ENCODE assay signal across 8 cellular contexts in genomic region chr20:1895674-1896496, GRCh38. TPM values are rescaled to one million over a fixed set of nuclear protein-coding genes. Genes with fewer than 3 reads are reported as not detected.
DNase-seq lines count a peak whose midpoint lies in the region; ATAC-seq lines count a peak whose summit lies in the region.

No MANE protein-coding gene starts in this region.

- H3K27me3 ChIP-seq in HUES48 (ENCODE audit: control insufficient read depth, insufficient read depth, low read length) (peaks cover 42% of the 10 kb centered on the region), adipocyte (replicated peaks; ENCODE audit: control insufficient read depth, insufficient read depth, low read length) (no peaks in the 10 kb centered on the region), skeletal muscle tissue (ENCODE audit: control insufficient read depth in 3 of 3, insufficient read depth in 3 of 3, low read length in 3 of 3) (no peaks in the 10 kb centered on the region)

- peaks cover 12% of the 10 kb centered on the region for H3K4me1 ChIP-seq in HUES48 (ENCODE audit: control insufficient read depth, insufficient read depth, low read length)
- H3K4me1 ChIP-seq in adipocyte (ENCODE audit: control insufficient read depth, insufficient read depth, low read length), result peaks cover 49% of the 10 kb centered on the region
- peaks cover 24 to 42% (median 28%) of the 10 kb centered on the region in 3 donors for H3K4me1 ChIP-seq in skeletal muscle tissue (ENCODE audit: control insufficient read depth in 3 of 3, insufficient read depth in 3 of 3, low read length in 3 of 3)

- no peak overlapping the region for H3K27ac ChIP-seq in HUES48 (ENCODE audit: low read depth, low read length)
- peak overlapping the region; percentile 70 for H3K27ac ChIP-seq in skeletal muscle tissue (ENCODE audit: low read depth, low read length)

- intact Hi-C loops in posterior vena cava (cut with DNase I), result loop anchor here in 1 of 2 donors (10.0 kb wide), 1 partner anchor 91 kb away; no protein-coding TSS in a partner anchor

- no peak for ATAC-seq in HG03025 (IDR thresholded peaks at IDR 0.05; ENCODE audit: low FRiP score, unreplicated experiment)
- no peak for ATAC-seq in HG02852 (IDR thresholded peaks at IDR 0.05; ENCODE audit: unreplicated experiment)

- H3K4me3 ChIP-seq in HUES48 (ENCODE audit: low read depth, low read length) (peak overlapping the region; percentile 74), adipocyte (ENCODE audit: low read length) (peak overlapping the region; percentile 89), iPS-11a (ENCODE audit: low read depth, low read length) (peak overlapping the region; percentile 52), skeletal muscle tissue (ENCODE audit: low read length in 3 of 3) (peak overlapping the region; percentile 68 to 81 (median 69))

- H3K9ac ChIP-seq in HUES48 (ENCODE audit: low read depth, low read length) (0 out of 2 replicates have a peak overlapping the region, but pooled peaks have one; percentile 27), adipocyte (ENCODE audit: low read length) (peak overlapping the region; percentile 89), skeletal muscle tissue (ENCODE audit: low read depth in 1 of 3, low read length in 3 of 3) (peak overlapping the region; percentile 70 to 77 (median 77))

- DNase-seq in adipocyte (ENCODE audit: low read depth) (peak; percentile 24), posterior vena cava (ENCODE audit: low spot score) (no peak), NCI-H446 (lab: John Stamatoyannopoulos, UW) (no peak)

- H3K36me3 ChIP-seq in HUES48 (ENCODE audit: control insufficient read depth, insufficient read depth, low read length) (no peaks in the 10 kb centered on the region), adipocyte (ENCODE audit: control insufficient read depth, insufficient read depth, low read length, severe bottlenecking) (no peaks in the 10 kb centered on the region), skeletal muscle tissue (ENCODE audit: control insufficient read depth in 3 of 3, insufficient read depth in 3 of 3, low read length in 3 of 3) (peaks cover 0 to 3% (median 0%) of the 10 kb centered on the region in 3 donors)

- H3K9me3 ChIP-seq in HUES48 (ENCODE audit: control insufficient read depth, insufficient read depth, low read length), result no peaks in the 10 kb centered on the region
- H3K9me3 ChIP-seq in adipocyte (ENCODE audit: control insufficient read depth, low read length), result no peaks in the 10 kb centered on the region
- H3K9me3 ChIP-seq in skeletal muscle tissue (ENCODE audit: control insufficient read depth in 3 of 3, low read length in 3 of 3), result no peaks in the 10 kb centered on the region

RNA-seq across cellular contexts. Expression of gene SIRPA, which starts 0.7 kb away (rescaled TPM):
- total RNA-seq in skeletal muscle tissue (8.9 TPM), posterior vena cava (10 to 100 TPM; 39.7 to 42.1 TPM)

Comparison
In these comparisons a context has a peak if more than half of its experiments do, and no peak if none do; other contexts are left out.
1. H3K9ac ChIP-seq: peak in every context shown above with its lines; median percentile 89 in adipocyte; 77 in skeletal muscle tissue; 27 in HUES48.